In genomic region chr1:154430903-154431302, GRCh38 we compare ENCODE assay signal across 10 cellular contexts. TPM values are rescaled to one million over a fixed set of nuclear protein-coding genes. Genes with fewer than 3 reads are reported as not detected.
DNase-seq lines count a peak whose midpoint lies in the region; ATAC-seq and TF ChIP-seq lines count a peak whose summit lies in the region.
"Had no signal": no experiment of that assay in that cellular context is flagged by ENCODE, and none has a peak within 500 bp of the region (broad histone marks: within the 10 kb centered on the region; RNA-seq: fewer than 3 reads in every experiment).

No MANE protein-coding gene starts in this region.

- H2AFZ ChIP-seq in neural progenitor cell (replicated peaks), result no peak overlapping the region

- no peaks in the 10 kb centered on the region for H3K9me3 Mint-ChIP-seq in neural progenitor cell

- H3K36me3 ChIP-seq in NT2/D1 (ENCODE audit: insufficient read depth, insufficient read length, low read length), result peaks cover 3% of the 10 kb centered on the region
- H3K36me3 ChIP-seq in neural progenitor cell, result no peaks in the 10 kb centered on the region

- H4K20me1 ChIP-seq in neural progenitor cell (ENCODE audit: low read depth), result no peaks in the 10 kb centered on the region

- H3K27me3 Mint-ChIP-seq in neural progenitor cell (ENCODE audit: insufficient read depth, low read depth), result peaks cover 2% of the 10 kb centered on the region

- no peak overlapping the region for H3K27ac ChIP-seq in neural progenitor cell

- H3K4me1 Mint-ChIP-seq in neural progenitor cell, result peaks cover 35% of the 10 kb centered on the region

- H3K4me3 ChIP-seq in NT2/D1 (ENCODE audit: insufficient read length, low read depth), result no peak overlapping the region
- no peak overlapping the region for H3K4me3 ChIP-seq in epithelial cell of esophagus (ENCODE audit: low read length)
- no peak overlapping the region for H3K4me3 ChIP-seq in neural progenitor cell

- TF ChIP-seq CTCF in epithelial cell of esophagus (IDR thresholded peaks at IDR 0.05; ENCODE audit: insufficient read depth, low read depth, low read length, missing control alignments), result no peak
- TF ChIP-seq CTCF in neural progenitor cell (IDR thresholded peaks at IDR 0.05), result no peak
- TF ChIP-seq CTCF in GM13977 (IDR thresholded peaks at IDR 0.05; ENCODE audit: extremely low read depth, insufficient read depth, missing control alignments), result no peak

- H3K36me3 Mint-ChIP-seq in neural progenitor cell, result no peaks in the 10 kb centered on the region

- no peaks in the 10 kb centered on the region for H3K79me2 ChIP-seq in neural progenitor cell (ENCODE audit: low read depth)

- H3K4me2 ChIP-seq in neural progenitor cell, result no peak overlapping the region

- H3K4me3 Mint-ChIP-seq in neural progenitor cell, result peak overlapping the region; percentile 13

- peaks cover 39% of the 10 kb centered on the region for H3K4me1 ChIP-seq in NT2/D1 (ENCODE audit: insufficient read depth, insufficient read length)
- H3K4me1 ChIP-seq in neural progenitor cell, result peaks cover 10% of the 10 kb centered on the region

- H3K9me3 ChIP-seq in NT2/D1 (ENCODE audit: insufficient read depth, low read length) (no peaks in the 10 kb centered on the region), neural progenitor cell (ENCODE audit: low read depth) (no peaks in the 10 kb centered on the region)

- H3K27ac Mint-ChIP-seq in neural progenitor cell, result no peak overlapping the region

- DNase-seq in COLO829 (ENCODE audit: low spot score) (peak; percentile 65), NT2/D1 (ENCODE audit: low read depth, low spot score) (peak; percentile 88), epithelial cell of esophagus (ENCODE audit: low read depth) (peak; percentile 65), neural progenitor cell (ENCODE audit: low spot score) (peak; percentile 49), GM13977 (ENCODE audit: low spot score) (no peak), NCI-H187 treated with DMSO at 0.1 percent for 48 hours (lab: John Stamatoyannopoulos, UW) (no peak), epidermal melanocyte (ENCODE audit: insufficient read length, low spot score) (no peak)
- DNase-seq: NCI-H774, retina had no signal

- in situ Hi-C loops in GM13977 (cut with MboI; ENCODE audit: low pct_unique_long_range_greater_than_20kb, low sequenced_read_pairs, unreplicated experiment), result no loop called here

- no peaks in the 10 kb centered on the region for H3F3A ChIP-seq in neural progenitor cell (ENCODE audit: low read depth)

- H3K27me3 ChIP-seq in NT2/D1 (ENCODE audit: insufficient read depth, insufficient read length) (no peaks in the 10 kb centered on the region), neural progenitor cell (no peaks in the 10 kb centered on the region)

- H3K9ac ChIP-seq in NT2/D1 (ENCODE audit: insufficient read length, low read depth) (peak overlapping the region; percentile 12), neural progenitor cell (no peak overlapping the region)

- no peak for ATAC-seq in GM18870 (IDR thresholded peaks at IDR 0.05; ENCODE audit: unreplicated experiment)

RNA-seq across cellular contexts. Expression of gene IL6R, which starts 25.8 kb away (rescaled TPM):
- total RNA-seq in neural progenitor cell (ENCODE audit: low replicate concordance), result 0.09 TPM in 1 of 2 replicates, not detected in the other

Comparison
In these comparisons a context has a peak if more than half of its experiments do, and no peak if none do; other contexts are left out.
1. DNase-seq: peak in COLO829 (single experiment), NT2/D1 (single experiment), epithelial cell of esophagus (single experiment) and neural progenitor cell (single experiment); none in GM13977 (single experiment), NCI-H187 treated with DMSO at 0.1 percent for 48 hours (single experiment) and epidermal melanocyte (single experiment).